In genomic region chr17:28946239-28946638, GRCh38 we compare ENCODE assay signal across 10 cellular contexts. TPM values are rescaled to one million over a fixed set of nuclear protein-coding genes. Genes with fewer than 3 reads are reported as not detected.
DNase-seq lines count a peak whose midpoint lies in the region; ATAC-seq and TF ChIP-seq lines count a peak whose summit lies in the region.
"Had no signal": no experiment of that assay in that cellular context is flagged by ENCODE, and none has a peak within 500 bp of the region (broad histone marks: within the 10 kb centered on the region; RNA-seq: fewer than 3 reads in every experiment).

No MANE protein-coding gene starts in this region.

- H3K4me1 Mint-ChIP-seq in MCF 10A (ENCODE audit: insufficient read depth, unreplicated experiment): peaks cover 6% of the 10 kb centered on the region
- peaks cover 50 to 76% (median 60%) of the 10 kb centered on the region in 7 donors for H3K4me1 Mint-ChIP-seq in naive thymus-derived CD4-positive, alpha-beta T cell

- H3K4me1 ChIP-seq in naive thymus-derived CD4-positive, alpha-beta T cell (ENCODE audit: control insufficient read depth in 2 of 2, insufficient read depth in 2 of 2, low read length in 2 of 2): peaks cover 28 to 45% of the 10 kb centered on the region in 2 donors

- no TSS peak for BruUV-seq in MCF 10A (replicated peaks; lab: Mats Ljungman, UMichigan)

- H3K36me3 ChIP-seq in naive thymus-derived CD4-positive, alpha-beta T cell (ENCODE audit: control insufficient read depth in 2 of 3, insufficient read depth in 3 of 3, low read length in 3 of 3): peaks cover 0 to 33% (median 11%) of the 10 kb centered on the region in 3 experiments

- ATAC-seq in naive thymus-derived CD4-positive, alpha-beta T cell: no peak
- ATAC-seq in GM21360 (IDR thresholded peaks at IDR 0.05; ENCODE audit: unreplicated experiment): no peak

- CTCF ChIA-PET in MCF 10A (lab: Yijun Ruan, JAX): interaction anchor here (3.5 kb wide), 1 partner anchor 219 kb away, joined by 16 read pairs; the partner anchor contains the start of gene NEK8
- CTCF ChIA-PET in naive thymus-derived CD4-positive, alpha-beta T cell (lab: Charles Lee): interaction anchor here (1.4 kb wide), 1 partner anchor 183 kb away, joined by 5 read pairs; no protein-coding TSS in a partner anchor

- DNase-seq in AG20443 (ENCODE audit: low spot score): peak; percentile 45
- peak; percentile 68 for DNase-seq in LHCN-M2 (ENCODE audit: low read depth)
- peak; percentile 30 for DNase-seq in MCF 10A (ENCODE audit: unreplicated experiment)
- no peak for DNase-seq in naive thymus-derived CD4-positive, alpha-beta T cell
- DNase-seq in NCI-H345 treated with DMSO at 0.1 percent for 48 hours (lab: John Stamatoyannopoulos, UW; ENCODE audit: unreplicated experiment): no peak
- DNase-seq in activated effector memory CD4-positive, alpha-beta T cell treated with anti-CD3 and anti-CD28 coated beads, Interleukin-2, amount 50 U/mL, for 16 hours: no peak
- no peak for DNase-seq in stimulated activated CD8-positive, alpha-beta memory T cell treated with anti-CD3 and anti-CD28 coated beads, Interleukin-4, amount 100 ng/mL, for 48 hours
- DNase-seq: activated gamma-delta T cell treated with Interleukin-2 at 50 U/mL for 16 hours, NCI-H510A had no signal

- H3K27ac Mint-ChIP-seq in MCF 10A (ENCODE audit: low read depth, unreplicated experiment): no peak overlapping the region
- peak overlapping the region in 8 of 9 donors; percentile 55 to 96 (median 70) for H3K27ac Mint-ChIP-seq in naive thymus-derived CD4-positive, alpha-beta T cell

- no peak overlapping the region for H3K4me3 ChIP-seq in naive thymus-derived CD4-positive, alpha-beta T cell (ENCODE audit: low read length)

- intact Hi-C loops in MCF 10A (cut with micrococcal nuclease): loop anchor here (5.0 to 10.0 kb wide), 2 partner anchors 91 to 134 kb away; partner anchors contain the start of gene ERAL1
- intact Hi-C loops in naive thymus-derived CD4-positive, alpha-beta T cell (cut with micrococcal nuclease): no loop called here

- H3K4me3 Mint-ChIP-seq in MCF 10A (ENCODE audit: unreplicated experiment): no peak overlapping the region
- H3K4me3 Mint-ChIP-seq in naive thymus-derived CD4-positive, alpha-beta T cell: peak overlapping the region in 9 of 10 donors; percentile 37 to 97 (median 71)

- POLR2A ChIA-PET in MCF 10A (lab: Yijun Ruan, JAX): interaction anchor here (0.6 to 10.7 kb wide), 4 partner anchors 11 to 222 kb away, joined by 3 to 342 read pairs (median 66); partner anchors contain the start of genes NEK8, RPL23A and TLCD1
- POLR2A ChIA-PET in naive thymus-derived CD4-positive, alpha-beta T cell (lab: Charles Lee): interaction anchor here (0.6 to 12.3 kb wide), 7 partner anchors 9 to 195 kb away, joined by 3 to 183 read pairs (median 4); partner anchors contain the start of genes DHRS13 and FLOT2

- no peaks in the 10 kb centered on the region for H3K9me3 Mint-ChIP-seq in MCF 10A (ENCODE audit: unreplicated experiment)
- no peaks in the 10 kb centered on the region for H3K9me3 Mint-ChIP-seq in naive thymus-derived CD4-positive, alpha-beta T cell

- no peak overlapping the region for H3K27ac ChIP-seq in naive thymus-derived CD4-positive, alpha-beta T cell (ENCODE audit: low read depth, low read length)

- H3K27me3 ChIP-seq in naive thymus-derived CD4-positive, alpha-beta T cell (ENCODE audit: control insufficient read depth in 2 of 2, insufficient read depth in 2 of 2, low read length in 2 of 2): no peaks in the 10 kb centered on the region

- no peak for TF ChIP-seq CTCF in MCF 10A (IDR thresholded peaks at IDR 0.05; ENCODE audit: unreplicated experiment)

- H3K9me3 ChIP-seq in naive thymus-derived CD4-positive, alpha-beta T cell (ENCODE audit: control insufficient read depth in 2 of 3, low read length in 3 of 3): no peaks in the 10 kb centered on the region

- H3K27me3 Mint-ChIP-seq in MCF 10A (ENCODE audit: insufficient read depth, unreplicated experiment): no peaks in the 10 kb centered on the region
- H3K27me3 Mint-ChIP-seq in naive thymus-derived CD4-positive, alpha-beta T cell: peaks cover 0 to 4% (median 0%) of the 10 kb centered on the region in 5 donors

- H3K36me3 Mint-ChIP-seq in MCF 10A (ENCODE audit: insufficient read depth, unreplicated experiment): peaks cover 74% of the 10 kb centered on the region
- H3K36me3 Mint-ChIP-seq in naive thymus-derived CD4-positive, alpha-beta T cell: peaks cover 0 to 33% (median 9%) of the 10 kb centered on the region in 5 donors

RNA-seq across cellular contexts. Expression of gene PHF12, which starts 5.1 kb away (rescaled TPM):
- total RNA-seq in LHCN-M2 (2014; rRNA removed) (28.2 and 29.0 TPM in 2 replicates), MCF 10A (2022) (37.6 and 38.2 TPM in 2 replicates)
- polyA plus RNA-seq in LHCN-M2 (2012): 12.9 TPM
- 100 to 1,000 TPM in 4 of 5 experiments, 10 to 100 TPM in 1; 89.3 to 162 (median 134) TPM for total RNA-seq in naive thymus-derived CD4-positive, alpha-beta T cell
- 10 to 100 TPM in 1 of 2 donors, 1 to 10 TPM in 1; 6.2 to 21.8 TPM for polyA plus RNA-seq in naive thymus-derived CD4-positive, alpha-beta T cell

RNA-seq across cellular contexts. Expression of gene DHRS13, which starts 43.4 kb away (rescaled TPM):
- total RNA-seq in LHCN-M2 (2014; rRNA removed) (4.6 and 5.2 TPM in 2 replicates), MCF 10A (2022) (9.1 and 9.5 TPM in 2 replicates)
- polyA plus RNA-seq in LHCN-M2 (2012): 2.5 TPM
- total RNA-seq in naive thymus-derived CD4-positive, alpha-beta T cell: 10 to 100 TPM; 20.0 to 51.3 (median 30.4) TPM
- 10 to 100 TPM; 15.3 to 29.9 TPM for polyA plus RNA-seq in naive thymus-derived CD4-positive, alpha-beta T cell

RNA-seq across cellular contexts. Expression of gene FLOT2, which starts 48.7 kb away (rescaled TPM):
- total RNA-seq in LHCN-M2 (2014; rRNA removed) (23.7 and 31.6 TPM in 2 replicates), MCF 10A (2022) (98.5 and 126 TPM in 2 replicates)
- polyA plus RNA-seq in LHCN-M2 (2012): 62.1 TPM
- 100 to 1,000 TPM; 134 to 252 (median 191) TPM for total RNA-seq in naive thymus-derived CD4-positive, alpha-beta T cell
- polyA plus RNA-seq in naive thymus-derived CD4-positive, alpha-beta T cell: 100 to 1,000 TPM; 228 to 309 TPM

RNA-seq across cellular contexts. Expression of gene SEZ6, which starts 59.6 kb away (rescaled TPM):
- total RNA-seq in LHCN-M2 (2014; rRNA removed): not detected in 2 replicates
- polyA plus RNA-seq in LHCN-M2 (2012): 0.10 TPM
- total RNA-seq in MCF 10A (2022): not detected in 2 replicates
- total RNA-seq in naive thymus-derived CD4-positive, alpha-beta T cell: 1 to 10 TPM in 1 of 5 experiments, under 1 TPM in 1, not detected in 3; 0.40 to 2.0 TPM
- polyA plus RNA-seq in naive thymus-derived CD4-positive, alpha-beta T cell: under 1 TPM; 0.63 to 0.66 TPM

Comparison
In these comparisons a context has a peak if more than half of its experiments do, and no peak if none do; other contexts are left out.
1. DNase-seq: peak in AG20443 (single experiment), LHCN-M2 (single experiment) and MCF 10A (single experiment); none in naive thymus-derived CD4-positive, alpha-beta T cell (0 of 9), NCI-H345 treated with DMSO at 0.1 percent for 48 hours (single experiment), activated effector memory CD4-positive, alpha-beta T cell treated with anti-CD3 and anti-CD28 coated beads, Interleukin-2, amount 50 U/mL, for 16 hours (single experiment) and stimulated activated CD8-positive, alpha-beta memory T cell treated with anti-CD3 and anti-CD28 coated beads, Interleukin-4, amount 100 ng/mL, for 48 hours (single experiment).